Comparison of ENCODE assay signal across 8 cellular contexts in genomic region chr2:70094978-70095832, GRCh38. TPM values are rescaled to one million over a fixed set of nuclear protein-coding genes. Genes with fewer than 3 reads are reported as not detected.
DNase-seq lines count a peak whose midpoint lies in the region; ATAC-seq, FAIRE-seq and TF ChIP-seq lines count a peak whose summit lies in the region.

No MANE protein-coding gene starts in this region.

- H3K27me3 ChIP-seq in astrocyte (ENCODE audit: insufficient read depth, low read length): no peaks in the 10 kb centered on the region

- H3K9ac ChIP-seq in astrocyte (ENCODE audit: low read length): no peak overlapping the region

- H3K36me3 Mint-ChIP-seq in astrocyte (ENCODE audit: low read depth, unreplicated experiment): no peaks in the 10 kb centered on the region

- no peaks in the 10 kb centered on the region for H4K20me1 ChIP-seq in astrocyte (ENCODE audit: insufficient read depth, low read length)

- peak; percentile 64 for ATAC-seq in HG02678 (IDR thresholded peaks at IDR 0.05; ENCODE audit: unreplicated experiment)
- no peak for ATAC-seq in HG03521 (IDR thresholded peaks at IDR 0.05; ENCODE audit: unreplicated experiment)

- H3K79me2 ChIP-seq in astrocyte (ENCODE audit: insufficient read depth, low read length): peaks cover 2% of the 10 kb centered on the region

- H3K27me3 Mint-ChIP-seq in astrocyte (ENCODE audit: low read depth, unreplicated experiment): no peaks in the 10 kb centered on the region

- no peak overlapping the region for H3K27ac Mint-ChIP-seq in astrocyte (ENCODE audit: unreplicated experiment)

- no peak for FAIRE-seq in astrocyte (lab: Jason Lieb, UNC)

- no peaks in the 10 kb centered on the region for H3K9me3 Mint-ChIP-seq in astrocyte (ENCODE audit: unreplicated experiment)

- H3K36me3 ChIP-seq in astrocyte (ENCODE audit: insufficient read depth, low read length): no peaks in the 10 kb centered on the region

- H3K4me2 ChIP-seq in astrocyte (ENCODE audit: low read length): no peak overlapping the region

- no peaks in the 10 kb centered on the region for H3K9me3 ChIP-seq in astrocyte (ENCODE audit: insufficient read depth, low read depth, low read length)

- no peaks in the 10 kb centered on the region for H3K4me1 ChIP-seq in astrocyte (ENCODE audit: insufficient read depth, low read length)

- H3K4me3 Mint-ChIP-seq in astrocyte (ENCODE audit: unreplicated experiment): no peak overlapping the region

- H3K27ac ChIP-seq in astrocyte (ENCODE audit: low read depth, low read length): no peak overlapping the region

- peak overlapping the region; percentile 35 for H2AFZ ChIP-seq in astrocyte (ENCODE audit: low read depth, low read length)

- DNase-seq in GM12864 (ENCODE audit: low read depth) (peak; percentile 83), RPMI7951 (ENCODE audit: low read depth) (peak; percentile 70), astrocyte (ENCODE audit: low read depth) (peak; percentile 15), kidney tubule cell (ENCODE audit: low spot score) (peak; percentile 40), OCI-M2 (lab: John Stamatoyannopoulos, UW; ENCODE audit: unreplicated experiment) (no peak)
- peak; percentile 20 to 77 (median 62) for DNase-seq in stimulated activated naive CD4-positive, alpha-beta T cell (lab: John Stamatoyannopoulos, UW)

- H3K4me3 ChIP-seq in GM12864 (ENCODE audit: low read depth, low read length): peak overlapping the region; percentile 24
- no peak overlapping the region for H3K4me3 ChIP-seq in astrocyte (ENCODE audit: insufficient read depth, low read depth, low read length)

- TF ChIP-seq CTCF in GM12864 (IDR thresholded peaks at IDR 0.05; ENCODE audit: low read depth, low read length, missing control alignments) (no peak), astrocyte (IDR thresholded peaks at IDR 0.05; ENCODE audit: insufficient read depth, low read depth, low read length) (no peak)

- H3K4me1 Mint-ChIP-seq in astrocyte (ENCODE audit: low read depth, unreplicated experiment): peaks cover 3% of the 10 kb centered on the region

RNA-seq across cellular contexts. Expression of gene PCBP1, which starts 7.9 kb away (rescaled TPM):
- 46.0 and 46.7 TPM in 2 replicates for total RNA-seq in RPMI7951 (2014; rRNA removed; shearing (Covaris generic))
- 194 and 205 TPM in 2 replicates for total RNA-seq in astrocyte
